In the genomic region with DNA sequence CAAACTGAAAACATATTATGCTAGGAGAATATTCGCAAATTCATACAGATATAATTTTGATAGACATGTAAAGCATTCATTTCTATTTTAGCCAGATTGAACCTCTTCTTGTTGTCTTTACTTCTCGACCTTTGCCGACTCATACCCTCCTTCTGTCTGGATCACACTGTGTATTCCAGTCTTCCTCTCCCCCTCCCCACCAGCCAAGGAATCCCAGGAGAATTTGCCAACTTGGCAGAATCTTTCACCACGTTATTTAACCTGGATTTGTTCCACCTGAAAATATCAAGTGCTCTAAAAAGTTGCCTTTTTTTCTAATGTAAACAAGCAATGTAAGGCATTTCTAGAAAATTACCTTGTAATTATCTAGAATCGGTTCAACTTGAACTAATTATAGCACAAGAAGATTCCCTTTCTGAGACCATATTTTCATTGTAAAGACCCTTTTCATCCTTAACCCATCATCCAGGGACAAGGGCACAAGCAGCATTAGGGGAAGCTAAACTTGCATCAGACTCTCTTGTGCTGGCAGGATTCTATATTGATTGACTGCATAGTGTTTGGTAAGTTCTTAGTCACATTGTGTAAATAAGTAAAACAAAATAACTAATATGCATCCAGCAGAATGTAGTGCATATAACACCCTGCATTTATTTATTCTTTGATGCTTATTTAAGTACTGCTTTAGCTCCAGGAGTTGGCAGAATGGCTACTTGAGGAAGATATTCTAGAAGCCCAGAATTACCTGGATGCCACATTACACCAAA, we compare ENCODE assay signal across 1 cellular context.
TF ChIP-seq lines count a peak whose summit lies in the region.

No MANE protein-coding gene starts in this region.

TF ChIP-seq in GM23338, 12 proteins besides CTCF, POLR2A, EP300 and RAD21:
- no peak for TF ChIP-seq ZNF462 (CRISPR knock-in tag; IDR thresholded peaks at IDR 0.05)
- no peak for TF ChIP-seq ZNF114 (CRISPR knock-in tag; IDR thresholded peaks at IDR 0.05)
- no peak for TF ChIP-seq EZH2phosphoT487 (IDR thresholded peaks at IDR 0.05; ENCODE audit: unreplicated experiment)
- TF ChIP-seq REST (IDR thresholded peaks at IDR 0.05; ENCODE audit: unreplicated experiment) = no peak
- no peak for TF ChIP-seq ETS1 (IDR thresholded peaks at IDR 0.05)
- TF ChIP-seq STAT1 (IDR thresholded peaks at IDR 0.05; ENCODE audit: unreplicated experiment) = no peak
- TF ChIP-seq POLR2AphosphoS5 (IDR thresholded peaks at IDR 0.05; ENCODE audit: low read depth) = no peak
- no peak for TF ChIP-seq NANOG (IDR thresholded peaks at IDR 0.05; ENCODE audit: borderline replicate concordance)
- TF ChIP-seq CREB1 (CRISPR knock-in tag; IDR thresholded peaks at IDR 0.05; ENCODE audit: low read depth) = no peak
- no peak for TF ChIP-seq JUNB (IDR thresholded peaks at IDR 0.05; ENCODE audit: unreplicated experiment)
- TF ChIP-seq EZH2 (IDR thresholded peaks at IDR 0.05; ENCODE audit: low read depth, unreplicated experiment) = no peak
- no peak for TF ChIP-seq ZNF331 (CRISPR knock-in tag; IDR thresholded peaks at IDR 0.05; ENCODE audit: low read depth)
TF ChIP-seq in GM23338: peak in this region for 0.
